Comparison of ENCODE assay signal across 18 cellular contexts in the genomic region with DNA sequence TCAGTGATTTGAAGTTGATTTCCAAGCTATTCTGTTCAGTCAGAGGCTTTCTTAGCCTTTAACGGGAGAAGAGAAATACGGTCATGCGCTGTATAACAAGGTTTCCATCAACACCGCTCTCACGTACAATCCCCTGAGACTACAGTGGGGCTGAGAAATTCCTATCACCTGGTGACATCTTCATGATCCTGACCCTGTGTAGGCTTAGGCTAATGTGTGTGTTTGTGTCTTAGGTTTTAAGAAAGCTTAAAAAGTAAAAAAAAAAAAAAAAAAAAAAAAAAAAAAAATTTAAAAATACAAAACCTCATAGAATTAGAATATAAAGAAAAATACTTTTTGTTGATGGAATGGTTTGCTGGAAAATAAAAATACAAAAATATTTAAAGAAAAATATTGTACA. TPM values are rescaled to one million over a fixed set of nuclear protein-coding genes. Genes with fewer than 3 reads are reported as not detected.
DNase-seq lines count a peak whose midpoint lies in the region; ATAC-seq, FAIRE-seq and TF ChIP-seq lines count a peak whose summit lies in the region.
"Had no signal": no experiment of that assay in that cellular context is flagged by ENCODE, and none has a peak within 500 bp of the region (broad histone marks: within the 10 kb centered on the region; RNA-seq: fewer than 3 reads in every experiment).

No MANE protein-coding gene starts in this region.

- TF ChIP-seq RAD21 in SK-N-SH (IDR thresholded peaks at IDR 0.05; ENCODE audit: low read length) = no peak
- TF ChIP-seq RAD21 in GM12878 (IDR thresholded peaks at IDR 0.05; ENCODE audit: insufficient read depth, low read depth, low read length) = no peak

- H3K4me3 Mint-ChIP-seq in GM23338 = peak overlapping the region; percentile 84; the same call in 1 of the 3 replicates
- peak overlapping the region; percentile 89 for H3K4me3 Mint-ChIP-seq in nephron progenitor cell

- CTCF ChIA-PET in SK-N-SH (lab: Yijun Ruan, JAX) = interaction anchor here (0.9 to 3.1 kb wide), 10 partner anchors 10 to 215 kb away, joined by 3 to 25 read pairs (median 4); no protein-coding TSS in a partner anchor
- CTCF ChIA-PET in GM12878 (lab: Yijun Ruan, JAX) = interaction anchor here (1.8 kb wide), 1 partner anchor 178 kb away, joined by 7 read pairs; no protein-coding TSS in a partner anchor
- CTCF ChIA-PET in HEK293T (lab: Yijun Ruan, JAX) = interaction anchor here (1.3 to 3.0 kb wide), 3 partner anchors 9 to 33 kb away, joined by 4 to 10 read pairs (median 6); no protein-coding TSS in a partner anchor

- H3K4me1 Mint-ChIP-seq in GM23338 (peaks cover 14% of the 10 kb centered on the region), nephron progenitor cell (peaks cover 30% of the 10 kb centered on the region)

- in situ Hi-C loops in GM12878 (cut with MboI) = no loop called here

- no peaks in the 10 kb centered on the region for H3K9me3 ChIP-seq in SK-N-SH
- H3K9me3 ChIP-seq in GM12878 (replicated peaks; ENCODE audit: control insufficient read depth, insufficient read depth, low read length) = no peaks in the 10 kb centered on the region
- H3K9me3 ChIP-seq: Caco-2, tibial artery had no signal

- H3K9me2 ChIP-seq in SK-N-SH (no peaks in the 10 kb centered on the region), GM23338 (ENCODE audit: insufficient read depth) (no peaks in the 10 kb centered on the region)

- intact Hi-C loops in GM12878 (cut with micrococcal nuclease; ENCODE audit: unreplicated experiment) = loop anchor here (2.0 kb wide), 1 partner anchor 31 kb away; no protein-coding TSS in a partner anchor

- 97% methylated on average over 5 of the region's 5 CpGs for WGBS in SK-N-SH (ENCODE audit: low lambda C conversion rate)
- 96% methylated on average over 5 of the region's 5 CpGs for WGBS in GM12878 (ENCODE audit: insufficient coverage, insufficient replicate concordance, low lambda C conversion rate, missing lambda C conversion rate)

- no TSS peak for BruUV-seq in GM12878 (replicated peaks; lab: Mats Ljungman, UMichigan)

- no peak overlapping the region; a peak in 1 of 4 replicates for H3K4me3 ChIP-seq in SK-N-SH (ENCODE audit: low read depth in 2 of 2, low read length in 1 of 2)
- H3K4me3 ChIP-seq in GM23338 = peak overlapping the region; percentile 79; the same call in 1 of the 2 replicates
- no peak overlapping the region for H3K4me3 ChIP-seq in GM12878

- no peak for DNase-seq in SK-N-SH
- DNase-seq in GM23338 (ENCODE audit: low spot score) = no peak
- no peak for DNase-seq in GM12878 (ENCODE audit: low read depth, low spot score)
- DNase-seq in nephron progenitor cell = no peak
- DNase-seq in germinal center (ENCODE audit: low spot score) = no peak
- no peak for DNase-seq in HEK293T (ENCODE audit: extremely low spot score)
- DNase-seq: activated CD4-positive, alpha-beta T cell treated with anti-CD3 and anti-CD28 coated beads, Interleukin-2, amount 50 U/mL, for 4 hours; Caco-2; GF-D8; MV-4-11; NCI-H2107; NK-92 treated with Interleukin-12 subunit alpha and Interleukin-12 subunit beta, amount 100 ng/mL, for 24 hours; SHP77; T-helper 9 cell; tibial artery had no signal

- POLR2A ChIA-PET in SK-N-SH (lab: Yijun Ruan, JAX) (interaction anchor here (1.2 kb wide), 1 partner anchor 10 kb away, joined by 3 read pairs; no protein-coding TSS in a partner anchor), GM12878 (lab: Charles Lee) (interaction anchor here (0.7 to 1.5 kb wide), 3 partner anchors 9 to 638 kb away, joined by 3 to 7 read pairs (median 3); no protein-coding TSS in a partner anchor), HEK293T (lab: Yijun Ruan, JAX) (interaction anchor here (2.7 to 3.1 kb wide), 3 partner anchors 9 to 28 kb away, joined by 17 to 39 read pairs (median 30); no protein-coding TSS in a partner anchor)

- H3K9ac ChIP-seq in SK-N-SH (no peak overlapping the region), GM12878 (ENCODE audit: control insufficient read depth, insufficient read depth, low read length) (no peak overlapping the region)

- H3K27me3 Mint-ChIP-seq in GM23338 (ENCODE audit: insufficient read depth, low read depth, poor library complexity) (no peaks in the 10 kb centered on the region), nephron progenitor cell (ENCODE audit: low read depth, poor library complexity) (peaks cover 29% of the 10 kb centered on the region)

- no peaks in the 10 kb centered on the region for H3K36me3 Mint-ChIP-seq in GM23338 (ENCODE audit: low read depth)
- H3K36me3 Mint-ChIP-seq in nephron progenitor cell (ENCODE audit: low read depth) = peaks cover 4% of the 10 kb centered on the region

- no peak overlapping the region for H3K27ac ChIP-seq in SK-N-SH (ENCODE audit: low read depth in 2 of 2, low read length in 1 of 2)
- H3K27ac ChIP-seq in GM23338 (ENCODE audit: low read depth) = no peak overlapping the region
- H3K27ac ChIP-seq in GM12878 (ENCODE audit: control insufficient read depth, insufficient read depth) = no peak overlapping the region

- H3K9me3 Mint-ChIP-seq in GM23338 (no peaks in the 10 kb centered on the region), nephron progenitor cell (peaks cover 4% of the 10 kb centered on the region)

- H3K4me2 ChIP-seq in SK-N-SH = peak overlapping the region; percentile 73
- peak overlapping the region; percentile 86; the same call in 1 of the 2 replicates for H3K4me2 ChIP-seq in GM23338
- H3K4me2 ChIP-seq in GM12878 (ENCODE audit: control insufficient read depth, insufficient read depth) = no peak overlapping the region

- H3F3A ChIP-seq in SK-N-SH (replicated peaks; ENCODE audit: insufficient read depth) = peaks cover 3% of the 10 kb centered on the region
- peaks cover 10% of the 10 kb centered on the region; the same call in 1 of the 2 replicates for H3F3A ChIP-seq in GM23338 (replicated peaks; ENCODE audit: low read depth)

- ATAC-seq in SK-N-SH treated with all-trans-retinoic acid at 6 μM for 48 hours = no peak
- no peak for ATAC-seq in GM23338
- ATAC-seq in GM12878 = no peak
- ATAC-seq in GM18867 (IDR thresholded peaks at IDR 0.05; ENCODE audit: unreplicated experiment) = no peak

- RAD21 ChIA-PET in GM12878 (lab: Charles Lee; ENCODE audit: unreplicated experiment) = interaction anchor here (0.8 kb wide), 1 partner anchor 176 kb away, joined by 3 read pairs; no protein-coding TSS in a partner anchor

- SMC1A ChIA-PET in GM12878 (lab: Charles Lee; ENCODE audit: uncharacterized antibody, unreplicated experiment) = interaction anchor here (0.8 to 1.3 kb wide), 2 partner anchors 12 to 45 kb away, joined by 3 to 4 read pairs; no protein-coding TSS in a partner anchor

- H3K4me1 ChIP-seq in SK-N-SH (ENCODE audit: control insufficient read depth in 1 of 2, insufficient read depth in 2 of 2, low read depth in 1 of 2, low read length in 1 of 2) (peaks cover 0 to 15% of the 10 kb centered on the region in 2 experiments; a peak in 2 of 4 replicates), GM23338 (ENCODE audit: insufficient read depth) (no peaks in the 10 kb centered on the region; the same call in 1 of the 2 replicates), GM12878 (ENCODE audit: control insufficient read depth, insufficient read depth, low read length) (no peaks in the 10 kb centered on the region; the same call in 1 of the 2 replicates)

- H3K27ac Mint-ChIP-seq in GM23338 (no peak overlapping the region), nephron progenitor cell (no peak overlapping the region)

- H3K27me3 ChIP-seq in SK-N-SH (ENCODE audit: insufficient read depth) (0 out of 2 replicates have a peak, but pooled peaks cover 5% of the 10 kb centered on the region), GM23338 (ENCODE audit: insufficient read depth) (peaks cover 24% of the 10 kb centered on the region), GM12878 (replicated peaks in 1 of 2; ENCODE audit: control insufficient read depth in 2 of 2, insufficient read depth in 2 of 2, low read length in 1 of 2) (no peaks in the 10 kb centered on the region)
- H3K27me3 ChIP-seq: tibial artery had no signal

- TF ChIP-seq POLR2A in GM12878 (IDR thresholded peaks at IDR 0.05; ENCODE audit: low read depth, low read length) = no peak

- H2AFZ ChIP-seq in SK-N-SH (ENCODE audit: low read depth) (no peak overlapping the region), GM23338 (no peak overlapping the region), GM12878 (ENCODE audit: control insufficient read depth, low read depth, low read length) (no peak overlapping the region)

- H3K79me2 ChIP-seq in SK-N-SH (ENCODE audit: insufficient read depth) (peaks cover 24% of the 10 kb centered on the region), GM23338 (replicated peaks; ENCODE audit: insufficient read depth) (no peaks in the 10 kb centered on the region), GM12878 (ENCODE audit: control insufficient read depth, insufficient read depth, low read length) (peaks cover 4% of the 10 kb centered on the region)

- H4K20me1 ChIP-seq in SK-N-SH (ENCODE audit: insufficient read depth) (no peaks in the 10 kb centered on the region), GM23338 (replicated peaks; ENCODE audit: insufficient read depth) (peaks cover 4% of the 10 kb centered on the region; the same call in 1 of the 2 replicates), GM12878 (ENCODE audit: control insufficient read depth, insufficient read depth) (no peaks in the 10 kb centered on the region)

- peaks cover 2 to 8% of the 10 kb centered on the region in 2 experiments for H3K36me3 ChIP-seq in SK-N-SH (replicated peaks in 1 of 2; ENCODE audit: control insufficient read depth in 1 of 2, insufficient read depth in 2 of 2, low read length in 1 of 2)
- H3K36me3 ChIP-seq in GM23338 (ENCODE audit: insufficient read depth) = no peaks in the 10 kb centered on the region
- no peaks in the 10 kb centered on the region for H3K36me3 ChIP-seq in GM12878 (ENCODE audit: control insufficient read depth in 2 of 2, insufficient read depth in 2 of 2, low read length in 1 of 2)

- no peak for FAIRE-seq in GM12878 (lab: Jason Lieb, UNC)
- FAIRE-seq: keratinocyte had no signal

- no peak for TF ChIP-seq CTCF in SK-N-SH (IDR thresholded peaks at IDR 0.05)
- no peak for TF ChIP-seq CTCF in GM23338 (conservative IDR thresholded peaks at IDR 0.05; ENCODE audit: low read depth in 2 of 2)
- TF ChIP-seq CTCF in GM12878 (IDR thresholded peaks at IDR 0.05 in 2 of 3, conservative IDR thresholded peaks at IDR 0.05 in 1 of 3; ENCODE audit: control insufficient read depth in 2 of 3, extremely low read depth in 1 of 3, insufficient read depth in 1 of 3, low read depth in 3 of 3, low read length in 3 of 3) = no peak
- TF ChIP-seq CTCF in nephron progenitor cell (IDR thresholded peaks at IDR 0.05) = no peak

- no peak for TF ChIP-seq EP300 in SK-N-SH (IDR thresholded peaks at IDR 0.05; ENCODE audit: borderline replicate concordance in 1 of 2, low read depth in 1 of 2, low read length in 1 of 2)
- no peak for TF ChIP-seq EP300 in GM12878 (IDR thresholded peaks at IDR 0.05; ENCODE audit: borderline replicate concordance in 1 of 2, control insufficient read depth in 1 of 2, low read depth in 2 of 2, low read length in 2 of 2)

RNA-seq across cellular contexts. Expression of gene ZNF862, which starts 1.8 kb away (rescaled TPM):
- 17.3 and 24.3 TPM in 2 replicates for polyA plus RNA-seq in SK-N-SH (2012; rRNA removed)
- 5.9 and 9.1 TPM in 2 replicates for polyA plus RNA-seq in SK-N-SH (2012; cell fraction: cytosol; rRNA removed)
- polyA plus RNA-seq in SK-N-SH (2012; cell fraction: nucleus; rRNA removed) = 95.3 and 96.2 TPM in 2 replicates
- total RNA-seq in GM23338 (2014; rRNA removed; shearing (Covaris generic)) = 1.6 and 2.3 TPM in 2 replicates
- 0.64 and 0.94 TPM in 2 replicates for polyA plus RNA-seq in GM23338 (2016; fragmentation: Nextera tagmentation; extraction: Ambion mirVana)
- 22.3 and 23.9 TPM in 2 replicates for total RNA-seq in GM12878 (2013; cell fraction: nucleolus; rRNA removed)
- 3.2 and 3.6 TPM in 2 replicates for total RNA-seq in GM12878 (2014; rRNA removed)
- total RNA-seq in GM12878 (2014; rRNA removed; fragmentation: Illumina TruSeq; extraction: Trizol) = 3.3 and 4.0 TPM in 2 replicates
- total RNA-seq in GM12878 (2021) = 6.3 and 7.8 TPM in 2 replicates
- 3.2 TPM for polyA plus RNA-seq in GM12878 (2011; ENCODE audit: low read depth)
- polyA plus RNA-seq in GM12878 (2011; rRNA removed) = 7.1 and 7.7 TPM in 2 replicates
- 6.1 and 8.1 TPM in 2 replicates for polyA plus RNA-seq in GM12878 (2011; cell fraction: cytosol; rRNA removed)
- polyA plus RNA-seq in GM12878 (2011; cell fraction: nucleus; rRNA removed) = 16.4 and 24.9 TPM in 2 replicates
- 7.5 and 8.5 TPM in 2 replicates for polyA plus RNA-seq in GM12878 (2012)
- polyA plus RNA-seq in GM12878 (2014; fragmentation: Illumina TruSeq; extraction: Trizol) = 4.3 and 5.9 TPM in 2 replicates
- polyA plus RNA-seq in GM12878 (2014; fragmentation: Nextera tagmentation; extraction: Ambion mirVana) = 1 to 10 TPM in 1 of 2 experiments, under 1 TPM in 1; 0.49 to 1.3 TPM
- polyA plus RNA-seq in GM12878 (2014; rRNA removed) = 4.6 and 5.7 TPM in 2 replicates
- polyA plus RNA-seq in GM12878 (2016; fragmentation: Nextera tagmentation; extraction: Ambion mirVana) = 1 to 10 TPM; 2.5 to 2.7 TPM
- polyA minus RNA-seq in GM12878 (2011; rRNA and poly(A)+ RNA removed) = 7.8 and 10.7 TPM in 2 replicates
- 1.1 and 2.1 TPM in 2 replicates for polyA minus RNA-seq in GM12878 (2011; cell fraction: cytosol; rRNA and poly(A)+ RNA removed)
- 13.1 and 14.8 TPM in 2 replicates for polyA minus RNA-seq in GM12878 (2011; cell fraction: nucleus; rRNA and poly(A)+ RNA removed)

RNA-seq across cellular contexts. Expression of gene ATP6V0E2, which starts 33.8 kb away (rescaled TPM):
- 42.6 and 49.6 TPM in 2 replicates for polyA plus RNA-seq in SK-N-SH (2012; rRNA removed)
- 26.8 and 43.0 TPM in 2 replicates for polyA plus RNA-seq in SK-N-SH (2012; cell fraction: cytosol; rRNA removed)
- 22.5 and 34.6 TPM in 2 replicates for polyA plus RNA-seq in SK-N-SH (2012; cell fraction: nucleus; rRNA removed)
- 18.8 and 34.7 TPM in 2 replicates for total RNA-seq in GM23338 (2014; rRNA removed; shearing (Covaris generic))
- 14.8 and 15.6 TPM in 2 replicates for polyA plus RNA-seq in GM23338 (2016; fragmentation: Nextera tagmentation; extraction: Ambion mirVana)
- total RNA-seq in GM12878 (2013; cell fraction: nucleolus; rRNA removed) = 16.9 and 18.7 TPM in 2 replicates
- total RNA-seq in GM12878 (2014; rRNA removed) = 30.8 and 37.5 TPM in 2 replicates
- 14.1 and 16.3 TPM in 2 replicates for total RNA-seq in GM12878 (2014; rRNA removed; fragmentation: Illumina TruSeq; extraction: Trizol)
- 33.2 and 37.0 TPM in 2 replicates for total RNA-seq in GM12878 (2021)
- polyA plus RNA-seq in GM12878 (2011; ENCODE audit: low read depth) = 7.2 TPM
- polyA plus RNA-seq in GM12878 (2011; rRNA removed) = 6.6 and 11.4 TPM in 2 replicates
- polyA plus RNA-seq in GM12878 (2011; cell fraction: cytosol; rRNA removed) = 30.1 and 36.5 TPM in 2 replicates
- 53.6 and 72.8 TPM in 2 replicates for polyA plus RNA-seq in GM12878 (2011; cell fraction: nucleus; rRNA removed)
- polyA plus RNA-seq in GM12878 (2012) = 15.1 and 21.7 TPM in 2 replicates
- polyA plus RNA-seq in GM12878 (2014; fragmentation: Illumina TruSeq; extraction: Trizol) = 8.7 and 18.3 TPM in 2 replicates
- polyA plus RNA-seq in GM12878 (2014; fragmentation: Nextera tagmentation; extraction: Ambion mirVana) = 1 to 10 TPM; 1.5 to 1.8 TPM
- 39.3 and 42.9 TPM in 2 replicates for polyA plus RNA-seq in GM12878 (2014; rRNA removed)
- 10 to 100 TPM; 51.0 to 54.7 TPM for polyA plus RNA-seq in GM12878 (2016; fragmentation: Nextera tagmentation; extraction: Ambion mirVana)
- polyA minus RNA-seq in GM12878 (2011; rRNA and poly(A)+ RNA removed) = 6.5 and 13.9 TPM in 2 replicates
- polyA minus RNA-seq in GM12878 (2011; cell fraction: cytosol; rRNA and poly(A)+ RNA removed) = 8.4 and 16.0 TPM in 2 replicates
- polyA minus RNA-seq in GM12878 (2011; cell fraction: nucleus; rRNA and poly(A)+ RNA removed) = 10.8 and 14.8 TPM in 2 replicates
